Comparison of ENCODE assay signal across 1 cellular context in the genomic region with DNA sequence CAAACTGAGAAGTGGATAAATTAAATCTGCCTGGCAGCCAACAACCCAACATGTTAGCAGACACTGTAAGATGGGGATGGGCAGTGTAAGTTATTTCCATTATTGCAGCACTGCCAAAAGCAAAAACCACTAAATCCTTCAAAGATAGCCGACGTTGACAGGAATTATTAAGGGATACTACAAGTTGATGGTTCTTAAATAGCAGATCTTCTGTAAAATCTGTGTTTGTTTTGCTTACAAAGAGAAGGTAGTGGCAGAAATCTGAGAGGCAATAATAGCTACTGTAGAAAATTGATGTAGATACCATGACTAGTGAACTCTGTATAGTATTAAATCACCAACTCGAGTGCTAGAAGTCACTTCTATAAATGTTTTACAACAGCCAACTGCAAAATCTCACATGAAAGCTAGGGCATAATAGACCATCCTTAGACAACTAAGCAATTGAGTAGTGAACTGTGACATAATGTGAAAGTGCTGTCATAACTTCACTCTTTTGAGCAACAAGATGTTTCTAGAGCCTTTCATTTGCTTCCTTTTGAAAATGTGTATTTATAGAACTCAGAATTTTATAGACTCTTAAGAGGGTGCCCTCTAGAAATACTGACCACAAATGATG.
A peak's percentile ranks its signal among the peaks of the same experiment; 100 is the strongest.
TF ChIP-seq lines count a peak whose summit lies in the region.

No MANE protein-coding gene starts in this region.

TF ChIP-seq in HEK293, 187 proteins besides CTCF, POLR2A, EP300 and RAD21 (continued from another document and continues in another):
- TF ChIP-seq, protein P1, sequence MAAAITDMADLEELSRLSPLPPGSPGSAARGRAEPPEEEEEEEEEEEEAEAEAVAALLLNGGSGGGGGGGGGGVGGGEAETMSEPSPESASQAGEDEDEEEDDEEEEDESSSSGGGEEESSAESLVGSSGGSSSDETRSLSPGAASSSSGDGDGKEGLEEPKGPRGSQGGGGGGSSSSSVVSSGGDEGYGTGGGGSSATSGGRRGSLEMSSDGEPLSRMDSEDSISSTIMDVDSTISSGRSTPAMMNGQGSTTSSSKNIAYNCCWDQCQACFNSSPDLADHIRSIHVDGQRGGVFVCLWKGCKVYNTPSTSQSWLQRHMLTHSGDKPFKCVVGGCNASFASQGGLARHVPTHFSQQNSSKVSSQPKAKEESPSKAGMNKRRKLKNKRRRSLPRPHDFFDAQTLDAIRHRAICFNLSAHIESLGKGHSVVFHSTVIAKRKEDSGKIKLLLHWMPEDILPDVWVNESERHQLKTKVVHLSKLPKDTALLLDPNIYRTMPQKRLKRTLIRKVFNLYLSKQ (tag by site-specific recombination; IDR thresholded peaks at IDR 0.05; ENCODE audit: borderline replicate concordance), result no peak
- no peak for TF ChIP-seq ZNF571 (tag by site-specific recombination; IDR thresholded peaks at IDR 0.05)
- TF ChIP-seq ZNF791 (tag by site-specific recombination; IDR thresholded peaks at IDR 0.05), result no peak
- TF ChIP-seq ZBTB21 (tag by site-specific recombination; IDR thresholded peaks at IDR 0.05), result 0 out of 2 replicates have a peak, but pooled peaks have one; percentile 35
- TF ChIP-seq ZNF785 (tag by site-specific recombination; IDR thresholded peaks at IDR 0.05), result no peak
- TF ChIP-seq, protein P2, sequence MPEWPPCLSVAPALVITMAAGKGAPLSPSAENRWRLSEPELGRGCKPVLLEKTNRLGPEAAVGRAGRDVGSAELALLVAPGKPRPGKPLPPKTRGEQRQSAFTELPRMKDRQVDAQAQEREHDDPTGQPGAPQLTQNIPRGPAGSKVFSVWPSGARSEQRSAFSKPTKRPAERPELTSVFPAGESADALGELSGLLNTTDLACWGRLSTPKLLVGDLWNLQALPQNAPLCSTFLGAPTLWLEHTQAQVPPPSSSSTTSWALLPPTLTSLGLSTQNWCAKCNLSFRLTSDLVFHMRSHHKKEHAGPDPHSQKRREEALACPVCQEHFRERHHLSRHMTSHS (tag by site-specific recombination; IDR thresholded peaks at IDR 0.05), result no peak
- no peak for TF ChIP-seq ZIC2 (tag by site-specific recombination; IDR thresholded peaks at IDR 0.05)
- no peak for TF ChIP-seq ZNF239 (tag by site-specific recombination; IDR thresholded peaks at IDR 0.05)
- no peak for TF ChIP-seq ZNF202 (tag by site-specific recombination; IDR thresholded peaks at IDR 0.05; ENCODE audit: borderline replicate concordance)
- no peak for TF ChIP-seq ZNF311 (tag by site-specific recombination; IDR thresholded peaks at IDR 0.05; ENCODE audit: borderline replicate concordance)
- no peak for TF ChIP-seq ZNF777 (tag by site-specific recombination; IDR thresholded peaks at IDR 0.05; ENCODE audit: borderline replicate concordance)
- TF ChIP-seq ZBTB8A (tag by site-specific recombination; IDR thresholded peaks at IDR 0.05), result no peak; the same call in none of the 2 replicates
- TF ChIP-seq ZNF324 (tag by site-specific recombination; IDR thresholded peaks at IDR 0.05), result no peak
- TF ChIP-seq, protein P3, sequence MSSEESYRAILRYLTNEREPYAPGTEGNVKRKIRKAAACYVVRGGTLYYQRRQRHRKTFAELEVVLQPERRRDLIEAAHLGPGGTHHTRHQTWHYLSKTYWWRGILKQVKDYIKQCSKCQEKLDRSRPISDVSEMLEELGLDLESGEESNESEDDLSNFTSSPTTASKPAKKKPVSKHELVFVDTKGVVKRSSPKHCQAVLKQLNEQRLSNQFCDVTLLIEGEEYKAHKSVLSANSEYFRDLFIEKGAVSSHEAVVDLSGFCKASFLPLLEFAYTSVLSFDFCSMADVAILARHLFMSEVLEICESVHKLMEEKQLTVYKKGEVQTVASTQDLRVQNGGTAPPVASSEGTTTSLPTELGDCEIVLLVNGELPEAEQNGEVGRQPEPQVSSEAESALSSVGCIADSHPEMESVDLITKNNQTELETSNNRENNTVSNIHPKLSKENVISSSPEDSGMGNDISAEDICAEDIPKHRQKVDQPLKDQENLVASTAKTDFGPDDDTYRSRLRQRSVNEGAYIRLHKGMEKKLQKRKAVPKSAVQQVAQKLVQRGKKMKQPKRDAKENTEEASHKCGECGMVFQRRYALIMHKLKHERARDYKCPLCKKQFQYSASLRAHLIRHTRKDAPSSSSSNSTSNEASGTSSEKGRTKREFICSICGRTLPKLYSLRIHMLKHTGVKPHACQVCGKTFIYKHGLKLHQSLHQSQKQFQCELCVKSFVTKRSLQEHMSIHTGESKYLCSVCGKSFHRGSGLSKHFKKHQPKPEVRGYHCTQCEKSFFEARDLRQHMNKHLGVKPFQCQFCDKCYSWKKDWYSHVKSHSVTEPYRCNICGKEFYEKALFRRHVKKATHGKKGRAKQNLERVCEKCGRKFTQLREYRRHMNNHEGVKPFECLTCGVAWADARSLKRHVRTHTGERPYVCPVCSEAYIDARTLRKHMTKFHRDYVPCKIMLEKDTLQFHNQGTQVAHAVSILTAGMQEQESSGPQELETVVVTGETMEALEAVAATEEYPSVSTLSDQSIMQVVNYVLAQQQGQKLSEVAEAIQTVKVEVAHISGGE (tag by site-specific recombination; conservative IDR thresholded peaks at IDR 0.05; ENCODE audit: low read depth), result no peak
- TF ChIP-seq ZFP3 (tag by site-specific recombination; IDR thresholded peaks at IDR 0.05; ENCODE audit: low read depth), result no peak
- TF ChIP-seq ZNF560 (tag by site-specific recombination; IDR thresholded peaks at IDR 0.05; ENCODE audit: borderline replicate concordance), result no peak
- no peak for TF ChIP-seq GLIS1 (tag by site-specific recombination; IDR thresholded peaks at IDR 0.05)
- peak; percentile 39; the same call in 1 of the 2 replicates for TF ChIP-seq ZNF664 (tag by site-specific recombination; IDR thresholded peaks at IDR 0.05)
- TF ChIP-seq ZNF558 (tag by site-specific recombination; IDR thresholded peaks at IDR 0.05), result no peak
- TF ChIP-seq ZNF544 (tag by site-specific recombination; IDR thresholded peaks at IDR 0.05), result no peak
- no peak for TF ChIP-seq RBAK (tag by site-specific recombination; IDR thresholded peaks at IDR 0.05)
- TF ChIP-seq, protein P4, sequence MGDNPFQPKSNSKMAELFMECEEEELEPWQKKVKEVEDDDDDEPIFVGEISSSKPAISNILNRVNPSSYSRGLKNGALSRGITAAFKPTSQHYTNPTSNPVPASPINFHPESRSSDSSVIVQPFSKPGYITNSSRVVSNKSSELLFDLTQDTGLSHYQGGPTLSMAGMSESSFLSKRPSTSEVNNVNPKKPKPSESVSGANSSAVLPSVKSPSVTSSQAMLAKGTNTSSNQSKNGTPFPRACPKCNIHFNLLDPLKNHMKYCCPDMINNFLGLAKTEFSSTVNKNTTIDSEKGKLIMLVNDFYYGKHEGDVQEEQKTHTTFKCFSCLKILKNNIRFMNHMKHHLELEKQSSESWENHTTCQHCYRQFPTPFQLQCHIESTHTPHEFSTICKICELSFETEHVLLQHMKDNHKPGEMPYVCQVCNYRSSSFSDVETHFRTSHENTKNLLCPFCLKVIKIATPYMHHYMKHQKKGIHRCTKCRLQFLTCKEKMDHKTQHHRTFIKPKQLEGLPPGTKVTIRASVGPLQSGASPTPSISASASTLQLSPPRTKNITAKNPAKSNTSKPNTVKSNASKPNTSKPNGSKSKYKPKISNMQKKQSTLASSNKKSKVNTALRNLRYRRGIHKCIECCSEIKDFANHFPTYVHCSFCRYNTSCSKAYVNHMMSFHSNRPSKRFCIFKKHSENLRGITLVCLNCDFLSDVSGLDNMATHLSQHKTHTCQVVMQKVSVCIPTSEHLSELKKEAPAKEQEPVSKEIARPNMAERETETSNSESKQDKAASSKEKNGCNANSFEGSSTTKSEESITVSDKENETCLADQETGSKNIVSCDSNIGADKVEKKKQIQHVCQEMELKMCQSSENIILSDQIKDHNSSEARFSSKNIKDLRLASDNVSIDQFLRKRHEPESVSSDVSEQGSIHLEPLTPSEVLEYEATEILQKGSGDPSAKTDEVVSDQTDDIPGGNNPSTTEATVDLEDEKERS (tag by site-specific recombination; IDR thresholded peaks at IDR 0.05), result no peak
- no peak for TF ChIP-seq ZNF169 (tag by site-specific recombination; IDR thresholded peaks at IDR 0.05)
- TF ChIP-seq BCL11A (tag by site-specific recombination; IDR thresholded peaks at IDR 0.05; ENCODE audit: low read depth), result no peak
- TF ChIP-seq GLIS2 (tag by site-specific recombination; IDR thresholded peaks at IDR 0.05), result no peak
- TF ChIP-seq ZFP37 (tag by site-specific recombination; IDR thresholded peaks at IDR 0.05), result no peak
- TF ChIP-seq ZBTB1 (tag by site-specific recombination; IDR thresholded peaks at IDR 0.05), result no peak
- no peak for TF ChIP-seq KLF8 (tag by site-specific recombination; IDR thresholded peaks at IDR 0.05)
- peak; percentile 61; the same call in 1 of the 2 replicates for TF ChIP-seq KLF7 (tag by site-specific recombination; IDR thresholded peaks at IDR 0.05; ENCODE audit: borderline replicate concordance)
- TF ChIP-seq KLF10 (tag by site-specific recombination; IDR thresholded peaks at IDR 0.05), result peak; percentile 52; the same call in 1 of the 2 replicates
- no peak for TF ChIP-seq ZNF394 (tag by site-specific recombination; IDR thresholded peaks at IDR 0.05; ENCODE audit: borderline replicate concordance)
- TF ChIP-seq ZNF768 (tag by site-specific recombination; IDR thresholded peaks at IDR 0.05), result no peak
- no peak for TF ChIP-seq GLI4 (tag by site-specific recombination; IDR thresholded peaks at IDR 0.05)
- no peak for TF ChIP-seq ZNF747 (tag by site-specific recombination; IDR thresholded peaks at IDR 0.05)
- TF ChIP-seq, protein P5, sequence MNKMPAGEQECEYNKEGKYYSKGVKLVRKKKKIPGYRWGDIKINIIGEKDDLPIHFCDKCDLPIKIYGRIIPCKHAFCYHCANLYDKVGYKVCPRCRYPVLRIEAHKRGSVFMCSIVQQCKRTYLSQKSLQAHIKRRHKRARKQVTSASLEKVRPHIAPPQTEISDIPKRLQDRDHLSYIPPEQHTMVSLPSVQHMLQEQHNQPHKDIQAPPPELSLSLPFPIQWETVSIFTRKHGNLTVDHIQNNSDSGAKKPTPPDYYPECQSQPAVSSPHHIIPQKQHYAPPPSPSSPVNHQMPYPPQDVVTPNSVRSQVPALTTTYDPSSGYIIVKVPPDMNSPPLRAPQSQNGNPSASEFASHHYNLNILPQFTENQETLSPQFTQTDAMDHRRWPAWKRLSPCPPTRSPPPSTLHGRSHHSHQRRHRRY (tag by site-specific recombination; IDR thresholded peaks at IDR 0.05), result no peak
- no peak for TF ChIP-seq ZNF658 (tag by site-specific recombination; IDR thresholded peaks at IDR 0.05)
- TF ChIP-seq SP7 (tag by site-specific recombination; IDR thresholded peaks at IDR 0.05), result peak; percentile 82
- TF ChIP-seq ZNF701 (tag by site-specific recombination; IDR thresholded peaks at IDR 0.05), result no peak
- TF ChIP-seq, protein P6, sequence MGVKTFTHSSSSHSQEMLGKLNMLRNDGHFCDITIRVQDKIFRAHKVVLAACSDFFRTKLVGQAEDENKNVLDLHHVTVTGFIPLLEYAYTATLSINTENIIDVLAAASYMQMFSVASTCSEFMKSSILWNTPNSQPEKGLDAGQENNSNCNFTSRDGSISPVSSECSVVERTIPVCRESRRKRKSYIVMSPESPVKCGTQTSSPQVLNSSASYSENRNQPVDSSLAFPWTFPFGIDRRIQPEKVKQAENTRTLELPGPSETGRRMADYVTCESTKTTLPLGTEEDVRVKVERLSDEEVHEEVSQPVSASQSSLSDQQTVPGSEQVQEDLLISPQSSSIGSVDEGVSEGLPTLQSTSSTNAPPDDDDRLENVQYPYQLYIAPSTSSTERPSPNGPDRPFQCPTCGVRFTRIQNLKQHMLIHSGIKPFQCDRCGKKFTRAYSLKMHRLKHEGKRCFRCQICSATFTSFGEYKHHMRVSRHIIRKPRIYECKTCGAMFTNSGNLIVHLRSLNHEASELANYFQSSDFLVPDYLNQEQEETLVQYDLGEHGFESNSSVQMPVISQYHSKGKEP (tag by site-specific recombination; IDR thresholded peaks at IDR 0.05), result peak; percentile 51
- no peak for TF ChIP-seq ZFHX2 (tag by site-specific recombination; conservative IDR thresholded peaks at IDR 0.05)
- TF ChIP-seq, protein P7, sequence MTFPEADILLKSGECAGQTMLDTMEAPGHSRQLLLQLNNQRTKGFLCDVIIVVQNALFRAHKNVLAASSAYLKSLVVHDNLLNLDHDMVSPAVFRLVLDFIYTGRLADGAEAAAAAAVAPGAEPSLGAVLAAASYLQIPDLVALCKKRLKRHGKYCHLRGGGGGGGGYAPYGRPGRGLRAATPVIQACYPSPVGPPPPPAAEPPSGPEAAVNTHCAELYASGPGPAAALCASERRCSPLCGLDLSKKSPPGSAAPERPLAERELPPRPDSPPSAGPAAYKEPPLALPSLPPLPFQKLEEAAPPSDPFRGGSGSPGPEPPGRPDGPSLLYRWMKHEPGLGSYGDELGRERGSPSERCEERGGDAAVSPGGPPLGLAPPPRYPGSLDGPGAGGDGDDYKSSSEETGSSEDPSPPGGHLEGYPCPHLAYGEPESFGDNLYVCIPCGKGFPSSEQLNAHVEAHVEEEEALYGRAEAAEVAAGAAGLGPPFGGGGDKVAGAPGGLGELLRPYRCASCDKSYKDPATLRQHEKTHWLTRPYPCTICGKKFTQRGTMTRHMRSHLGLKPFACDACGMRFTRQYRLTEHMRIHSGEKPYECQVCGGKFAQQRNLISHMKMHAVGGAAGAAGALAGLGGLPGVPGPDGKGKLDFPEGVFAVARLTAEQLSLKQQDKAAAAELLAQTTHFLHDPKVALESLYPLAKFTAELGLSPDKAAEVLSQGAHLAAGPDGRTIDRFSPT (tag by site-specific recombination; IDR thresholded peaks at IDR 0.05), result no peak
- TF ChIP-seq ZNF600 (tag by site-specific recombination; IDR thresholded peaks at IDR 0.05), result no peak
- TF ChIP-seq, protein P8, sequence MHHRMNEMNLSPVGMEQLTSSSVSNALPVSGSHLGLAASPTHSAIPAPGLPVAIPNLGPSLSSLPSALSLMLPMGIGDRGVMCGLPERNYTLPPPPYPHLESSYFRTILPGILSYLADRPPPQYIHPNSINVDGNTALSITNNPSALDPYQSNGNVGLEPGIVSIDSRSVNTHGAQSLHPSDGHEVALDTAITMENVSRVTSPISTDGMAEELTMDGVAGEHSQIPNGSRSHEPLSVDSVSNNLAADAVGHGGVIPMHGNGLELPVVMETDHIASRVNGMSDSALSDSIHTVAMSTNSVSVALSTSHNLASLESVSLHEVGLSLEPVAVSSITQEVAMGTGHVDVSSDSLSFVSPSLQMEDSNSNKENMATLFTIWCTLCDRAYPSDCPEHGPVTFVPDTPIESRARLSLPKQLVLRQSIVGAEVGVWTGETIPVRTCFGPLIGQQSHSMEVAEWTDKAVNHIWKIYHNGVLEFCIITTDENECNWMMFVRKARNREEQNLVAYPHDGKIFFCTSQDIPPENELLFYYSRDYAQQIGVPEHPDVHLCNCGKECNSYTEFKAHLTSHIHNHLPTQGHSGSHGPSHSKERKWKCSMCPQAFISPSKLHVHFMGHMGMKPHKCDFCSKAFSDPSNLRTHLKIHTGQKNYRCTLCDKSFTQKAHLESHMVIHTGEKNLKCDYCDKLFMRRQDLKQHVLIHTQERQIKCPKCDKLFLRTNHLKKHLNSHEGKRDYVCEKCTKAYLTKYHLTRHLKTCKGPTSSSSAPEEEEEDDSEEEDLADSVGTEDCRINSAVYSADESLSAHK (tag by site-specific recombination; IDR thresholded peaks at IDR 0.05), result peak; percentile 88
- TF ChIP-seq, protein P9, sequence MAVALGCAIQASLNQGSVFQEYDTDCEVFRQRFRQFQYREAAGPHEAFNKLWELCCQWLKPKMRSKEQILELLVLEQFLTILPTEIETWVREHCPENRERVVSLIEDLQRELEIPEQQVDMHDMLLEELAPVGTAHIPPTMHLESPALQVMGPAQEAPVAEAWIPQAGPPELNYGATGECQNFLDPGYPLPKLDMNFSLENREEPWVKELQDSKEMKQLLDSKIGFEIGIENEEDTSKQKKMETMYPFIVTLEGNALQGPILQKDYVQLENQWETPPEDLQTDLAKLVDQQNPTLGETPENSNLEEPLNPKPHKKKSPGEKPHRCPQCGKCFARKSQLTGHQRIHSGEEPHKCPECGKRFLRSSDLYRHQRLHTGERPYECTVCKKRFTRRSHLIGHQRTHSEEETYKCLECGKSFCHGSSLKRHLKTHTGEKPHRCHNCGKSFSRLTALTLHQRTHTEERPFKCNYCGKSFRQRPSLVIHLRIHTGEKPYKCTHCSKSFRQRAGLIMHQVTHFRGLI (tag by site-specific recombination; IDR thresholded peaks at IDR 0.05), result no peak
